3 cellular contexts compared by ENCODE assay signal in the genomic region with DNA sequence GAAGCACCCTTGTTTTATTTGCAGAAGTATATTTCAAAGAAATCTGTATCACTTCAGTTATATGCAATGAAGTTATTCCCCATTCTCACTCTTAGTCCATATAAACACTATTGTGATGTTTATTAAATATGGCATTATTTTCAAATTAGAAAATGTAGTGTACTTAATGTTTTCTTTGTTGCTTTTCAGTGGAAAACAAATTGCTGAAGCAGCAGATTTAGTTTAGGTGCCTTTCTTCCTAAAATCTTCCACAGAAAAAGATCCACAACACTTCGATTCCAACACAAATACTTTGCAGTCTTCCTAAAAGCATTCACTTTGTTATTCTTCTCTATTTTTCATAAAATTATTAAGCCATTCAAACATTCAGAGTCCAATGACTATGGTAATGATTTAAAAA.
TF ChIP-seq lines count a peak whose summit lies in the region.

No MANE protein-coding gene starts in this region.

TF ChIP-seq in HepG2, 621 proteins besides CTCF, POLR2A, EP300 and RAD21:
- TF ChIP-seq MAFK (conservative IDR thresholded peaks at IDR 0.05 in 1 of 2, IDR thresholded peaks at IDR 0.05 in 1 of 2; ENCODE audit: low read length in 2 of 2) (peak; percentile 81 to 93), MAFF (IDR thresholded peaks at IDR 0.05; ENCODE audit: low read depth, low read length) (peak; percentile 86), RFXANK (CRISPR knock-in tag; IDR thresholded peaks at IDR 0.05) (no peak), GABPA (IDR thresholded peaks at IDR 0.05; ENCODE audit: low read depth, low read length) (no peak), GABPA (CRISPR knock-in tag; IDR thresholded peaks at IDR 0.05; ENCODE audit: low read depth) (no peak), ZFP90 (CRISPR knock-in tag; IDR thresholded peaks at IDR 0.05; ENCODE audit: borderline replicate concordance) (no peak), SSRP1 (CRISPR knock-in tag; IDR thresholded peaks at IDR 0.05) (no peak), RFX1 (IDR thresholded peaks at IDR 0.05) (no peak), HNRNPH1 (optimal IDR thresholded peaks at IDR 0.05; ENCODE audit: low read depth, low read length) (no peak), DMAP1 (CRISPR knock-in tag; IDR thresholded peaks at IDR 0.05) (no peak), ZNF263 (CRISPR knock-in tag; IDR thresholded peaks at IDR 0.05) (no peak), NPAS2 (CRISPR knock-in tag; IDR thresholded peaks at IDR 0.05; ENCODE audit: borderline replicate concordance) (no peak)
- TF ChIP-seq, protein P1, sequence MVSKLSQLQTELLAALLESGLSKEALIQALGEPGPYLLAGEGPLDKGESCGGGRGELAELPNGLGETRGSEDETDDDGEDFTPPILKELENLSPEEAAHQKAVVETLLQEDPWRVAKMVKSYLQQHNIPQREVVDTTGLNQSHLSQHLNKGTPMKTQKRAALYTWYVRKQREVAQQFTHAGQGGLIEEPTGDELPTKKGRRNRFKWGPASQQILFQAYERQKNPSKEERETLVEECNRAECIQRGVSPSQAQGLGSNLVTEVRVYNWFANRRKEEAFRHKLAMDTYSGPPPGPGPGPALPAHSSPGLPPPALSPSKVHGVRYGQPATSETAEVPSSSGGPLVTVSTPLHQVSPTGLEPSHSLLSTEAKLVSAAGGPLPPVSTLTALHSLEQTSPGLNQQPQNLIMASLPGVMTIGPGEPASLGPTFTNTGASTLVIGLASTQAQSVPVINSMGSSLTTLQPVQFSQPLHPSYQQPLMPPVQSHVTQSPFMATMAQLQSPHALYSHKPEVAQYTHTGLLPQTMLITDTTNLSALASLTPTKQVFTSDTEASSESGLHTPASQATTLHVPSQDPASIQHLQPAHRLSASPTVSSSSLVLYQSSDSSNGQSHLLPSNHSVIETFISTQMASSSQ (IDR thresholded peaks at IDR 0.05; ENCODE audit: low read depth): no peak
- TF ChIP-seq, protein P1 (CRISPR knock-in tag; IDR thresholded peaks at IDR 0.05; ENCODE audit: borderline replicate concordance): no peak

TF ChIP-seq in IMR-90, 13 proteins besides CTCF, POLR2A, EP300 and RAD21:
- TF ChIP-seq BHLHE40 (IDR thresholded peaks at IDR 0.05; ENCODE audit: low read depth, low read length) (no peak), MAFK (IDR thresholded peaks at IDR 0.05; ENCODE audit: low read depth, low read length) (peak; percentile 90)
TF ChIP-seq in IMR-90: peak in this region for 1.

TF ChIP-seq in H1, 55 proteins besides CTCF, POLR2A, EP300 and RAD21:
- TF ChIP-seq MAFK (IDR thresholded peaks at IDR 0.05; ENCODE audit: low read depth, low read length): peak; percentile 41; the same call in 1 of the 2 replicates
- TF ChIP-seq TEAD4 (IDR thresholded peaks at IDR 0.05; ENCODE audit: low read depth, low read length): no peak
- no peak for TF ChIP-seq RBBP5 (IDR thresholded peaks at IDR 0.05; ENCODE audit: borderline replicate concordance, low read depth, low read length)
TF ChIP-seq in H1: peak in this region for 1.
